ENCODE assay signal across 22 cellular contexts in the genomic region with DNA sequence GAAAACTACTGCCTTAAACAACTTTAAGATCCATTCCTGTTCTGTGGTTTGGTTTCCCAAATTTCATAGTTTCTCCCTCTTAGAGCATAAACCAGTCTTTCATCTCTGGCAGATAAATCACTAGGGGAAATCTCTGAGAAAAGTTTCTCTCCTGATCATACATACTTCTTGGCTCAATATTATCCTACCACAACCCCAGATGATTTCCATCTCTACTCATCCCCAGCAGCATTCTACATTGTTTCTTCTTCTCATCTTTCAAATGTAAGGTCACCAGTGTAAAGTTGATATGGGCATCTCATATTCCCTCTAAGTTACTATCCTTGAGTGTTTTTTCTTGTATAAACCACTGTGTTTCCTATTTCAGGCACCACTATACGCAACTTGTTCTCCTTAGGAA. TPM values are rescaled to one million over a fixed set of nuclear protein-coding genes. Genes with fewer than 3 reads are reported as not detected.
DNase-seq lines count a peak whose midpoint lies in the region; ATAC-seq, FAIRE-seq and TF ChIP-seq lines count a peak whose summit lies in the region.
"Had no signal": no experiment of that assay in that cellular context is flagged by ENCODE, and none has a peak within 500 bp of the region (broad histone marks: within the 10 kb centered on the region; RNA-seq: fewer than 3 reads in every experiment).

No MANE protein-coding gene starts in this region.

- H3T11ph ChIP-seq in H9 (ENCODE audit: low read length), result no peak overlapping the region

- H3K27me3 ChIP-seq in IMR-90 (ENCODE audit: control insufficient read depth, insufficient read depth, low read length) (no peaks in the 10 kb centered on the region; the same call in 1 of the 2 replicates), K562 (ENCODE audit: control insufficient read depth in 2 of 2, insufficient read depth in 2 of 2, low read length in 2 of 2) (peaks cover 12 to 13% of the 10 kb centered on the region in 2 experiments; a peak in 4 of 5 replicates), H9 (ENCODE audit: insufficient read depth, low read length) (no peaks in the 10 kb centered on the region)
- H3K27me3 ChIP-seq: BLaER1 had no signal

- FAIRE-seq in K562 (lab: Jason Lieb, UNC), result peak; percentile 19
- FAIRE-seq: A204.1, GM12892, H1 had no signal

- H3K79me2 ChIP-seq in K562 (ENCODE audit: control insufficient read depth, insufficient read depth, low read length) (no peaks in the 10 kb centered on the region), H9 (ENCODE audit: insufficient read depth, low read length) (no peaks in the 10 kb centered on the region)

- TF ChIP-seq POLR2A in IMR-90 (IDR thresholded peaks at IDR 0.05; ENCODE audit: low read depth, low read length) (no peak), K562 (conservative IDR thresholded peaks at IDR 0.05) (no peak)

- no peak overlapping the region for H3K4me3 Mint-ChIP-seq in H9
- H3K4me3 Mint-ChIP-seq in activated CD4-positive, alpha-beta T cell treated with anti-CD3 and anti-CD28 coated beads, Interleukin-2, amount 10 ng/mL, durations not matched to agents 24 days and 14 days, result no peak overlapping the region
- H3K4me3 Mint-ChIP-seq: CD14-positive monocyte; CD4-positive, alpha-beta memory T cell had no signal

- H3K27ac Mint-ChIP-seq in H9, result no peak overlapping the region
- H3K27ac Mint-ChIP-seq in activated CD4-positive, alpha-beta T cell treated with anti-CD3 and anti-CD28 coated beads, Interleukin-2, amount 10 ng/mL, durations not matched to agents 24 days and 14 days, result no peak overlapping the region
- H3K27ac Mint-ChIP-seq: CD4-positive, alpha-beta memory T cell had no signal

- H3K9me3 ChIP-seq in IMR-90 (ENCODE audit: control insufficient read depth, insufficient read depth, low read length), result no peaks in the 10 kb centered on the region
- no peaks in the 10 kb centered on the region for H3K9me3 ChIP-seq in K562 (replicated peaks; ENCODE audit: control insufficient read depth, insufficient read depth, low read depth, low read length)
- no peaks in the 10 kb centered on the region for H3K9me3 ChIP-seq in H9 (ENCODE audit: control insufficient read depth, low read depth, low read length)

- H3K4ac ChIP-seq in IMR-90 (ENCODE audit: low read depth, low read length) (no peak overlapping the region), H9 (ENCODE audit: low read depth, low read length) (no peak overlapping the region)

- no peaks in the 10 kb centered on the region for H3K27me3 Mint-ChIP-seq in H9 (ENCODE audit: low read depth)
- no peaks in the 10 kb centered on the region for H3K27me3 Mint-ChIP-seq in activated CD4-positive, alpha-beta T cell treated with anti-CD3 and anti-CD28 coated beads, Interleukin-2, amount 10 ng/mL, durations not matched to agents 24 days and 14 days

- dilution Hi-C loops in IMR-90 (cut with HindIII; ENCODE audit: low sequenced_read_pairs, unreplicated experiment), result no loop called here

- H2BK12ac ChIP-seq in H9 (ENCODE audit: insufficient read length, low read depth, low read length), result no peak overlapping the region

- H3K14ac ChIP-seq in IMR-90 (replicated peaks; ENCODE audit: low read depth, low read length), result no peak overlapping the region
- H3K14ac ChIP-seq in H9 (ENCODE audit: insufficient read depth, low read length), result no peak overlapping the region

- H4K91ac ChIP-seq in IMR-90 (ENCODE audit: insufficient read depth, low read depth, low read length) (no peak overlapping the region), H9 (ENCODE audit: insufficient read length, low read depth, low read length) (no peak overlapping the region)

- no peak overlapping the region for H2AK9ac ChIP-seq in IMR-90 (replicated peaks; ENCODE audit: low read depth, low read length, poor library complexity)

- H2BK15ac ChIP-seq in IMR-90 (ENCODE audit: low read depth, low read length) (no peak overlapping the region), H9 (ENCODE audit: low read depth, low read length) (no peak overlapping the region)

- H3K4me3 ChIP-seq in IMR-90 (ENCODE audit: insufficient read depth, low read depth, low read length) (no peak overlapping the region), K562 (no peak overlapping the region), urinary bladder (ENCODE audit: low read depth, low read length) (no peak overlapping the region)
- H3K4me3 ChIP-seq: BLaER1 had no signal

- WGBS in IMR-90 (ENCODE audit: extremely low coverage in 2 of 2, insufficient read length in 1 of 2), 2 experiments, result no CpG with 5 or more reads among the region's 1 CpG
- 0% methylated on average over 1 of the region's 1 CpG for WGBS in K562 (ENCODE audit: insufficient coverage, low coverage, missing lambda C conversion rate)
- 95% methylated on average over 1 of the region's 1 CpG for WGBS in urinary bladder
- no CpG with 5 or more reads among the region's 1 CpG for WGBS in H9 (ENCODE audit: extremely low coverage, insufficient read length, low lambda C conversion rate)

- H3K4me1 ChIP-seq in IMR-90 (ENCODE audit: control insufficient read depth, insufficient read depth, low read length) (no peaks in the 10 kb centered on the region), K562 (replicated peaks in 1 of 2; ENCODE audit: control insufficient read depth in 2 of 2, insufficient read depth in 2 of 2, low read length in 2 of 2) (no peaks in the 10 kb centered on the region), urinary bladder (ENCODE audit: insufficient read depth) (no peaks in the 10 kb centered on the region), H9 (ENCODE audit: insufficient read depth, low read length) (no peaks in the 10 kb centered on the region; the same call in 1 of the 2 replicates)

- no peak overlapping the region for H2BK120ac ChIP-seq in IMR-90 (ENCODE audit: low read depth, low read length)
- H2BK120ac ChIP-seq in H9 (ENCODE audit: low read depth, low read length, poor library complexity, severe bottlenecking), result no peak overlapping the region

- no peak overlapping the region for H3K23ac ChIP-seq in IMR-90 (ENCODE audit: low read depth, low read length)
- no peak overlapping the region for H3K23ac ChIP-seq in H9 (ENCODE audit: insufficient read length, low read depth, low read length)

- ATAC-seq in IMR-90 (ENCODE audit: low read depth) (peak; percentile 17; the same call in 1 of the 2 replicates), K562 (no peak)

- no peaks in the 10 kb centered on the region for H3K23me2 ChIP-seq in H9 (ENCODE audit: insufficient read length, low read depth, low read length, poor library complexity, severe bottlenecking)

- TF ChIP-seq CTCF in IMR-90 (conservative IDR thresholded peaks at IDR 0.05; ENCODE audit: low read depth, low read length) (no peak), K562 (IDR thresholded peaks at IDR 0.05 in 2 of 3, conservative IDR thresholded peaks at IDR 0.05 in 1 of 3; ENCODE audit: insufficient read depth in 2 of 3, low read depth in 1 of 3, low read length in 3 of 3) (no peak), H9 (conservative IDR thresholded peaks at IDR 0.05) (no peak)

- H2BK20ac ChIP-seq in IMR-90 (ENCODE audit: low read depth, low read length), result no peak overlapping the region
- H2BK20ac ChIP-seq in H9 (ENCODE audit: low read depth, low read length, poor library complexity, severe bottlenecking), result no peak overlapping the region

- in situ Hi-C loops in IMR-90 (cut with MboI; ENCODE audit: low sequenced_read_pairs), result no loop called here
- in situ Hi-C loops in K562 (cut with MboI), result no loop called here

- H2AFZ ChIP-seq in IMR-90 (replicated peaks; ENCODE audit: low read length, poor library complexity) (no peak overlapping the region), K562 (ENCODE audit: low read depth, low read length) (no peak overlapping the region), H9 (ENCODE audit: low read length) (no peak overlapping the region)

- CTCF ChIA-PET in IMR-90 (lab: Yijun Ruan, JAX), result interaction anchor here (2.1 kb wide), 1 partner anchor 1275 kb away, joined by 8 read pairs; no protein-coding TSS in a partner anchor
- CTCF ChIA-PET in K562 (lab: Yijun Ruan, JAX; ENCODE audit: low intra/inter-chr PET ratio), result no interaction called here

- H4K20me1 ChIP-seq in IMR-90 (ENCODE audit: insufficient read depth, low read length) (no peaks in the 10 kb centered on the region), K562 (replicated peaks; ENCODE audit: control insufficient read depth, insufficient read depth, low read length) (no peaks in the 10 kb centered on the region), H9 (ENCODE audit: control insufficient read depth, insufficient read depth, insufficient read length) (no peaks in the 10 kb centered on the region)
- H4K20me1 ChIP-seq: BLaER1 had no signal

- intact Hi-C loops in IMR-90 (cut with micrococcal nuclease) (loop anchor here (10.0 kb wide), 1 partner anchor 842 kb away; no protein-coding TSS in a partner anchor), K562 (cut with micrococcal nuclease) (no loop called here)
- intact Hi-C loops in activated CD4-positive, alpha-beta T cell treated with anti-CD3 and anti-CD28 coated beads, Interleukin-2, amount 10 ng/mL, durations not matched to agents 24 days and 14 days (cut with micrococcal nuclease), result no loop called here

- H3K27ac ChIP-seq in IMR-90 (ENCODE audit: insufficient read depth, low read length), result no peak overlapping the region
- H3K27ac ChIP-seq in K562 (ENCODE audit: extremely low read depth, low read depth, low read length), result no peak overlapping the region
- H3K27ac ChIP-seq in urinary bladder (ENCODE audit: low read depth), result peak overlapping the region; percentile 19
- H3K27ac ChIP-seq in H9 (ENCODE audit: insufficient read length, low read depth, low read length), result no peak overlapping the region
- H3K27ac ChIP-seq: BLaER1, HL-60 had no signal

- H3K79me1 ChIP-seq in IMR-90 (ENCODE audit: low read depth in 1 of 2, low read length in 2 of 2) (no peaks in the 10 kb centered on the region), H9 (ENCODE audit: insufficient read depth, low read depth, low read length, poor library complexity, severe bottlenecking) (no peaks in the 10 kb centered on the region)

- H4K5ac ChIP-seq in IMR-90 (ENCODE audit: low read depth, low read length) (no peak overlapping the region), H9 (ENCODE audit: insufficient read length, low read depth, low read length) (no peak overlapping the region)

- H2BK5ac ChIP-seq in IMR-90 (ENCODE audit: low read depth, low read length, poor library complexity, severe bottlenecking) (no peak overlapping the region), H9 (ENCODE audit: insufficient read length, low read length) (no peak overlapping the region)

- no peaks in the 10 kb centered on the region; the same call in 1 of the 2 replicates for H3K9me1 ChIP-seq in IMR-90 (ENCODE audit: insufficient read depth, low read length)
- H3K9me1 ChIP-seq in K562 (ENCODE audit: control insufficient read depth, insufficient read depth, low read length), result no peaks in the 10 kb centered on the region

- no peak for TF ChIP-seq EP300 in K562 (IDR thresholded peaks at IDR 0.05; ENCODE audit: low read length)

- no peaks in the 10 kb centered on the region for H3K36me3 Mint-ChIP-seq in H9 (ENCODE audit: insufficient read depth in 1 of 3, low read depth in 3 of 3)
- H3K36me3 Mint-ChIP-seq in activated CD4-positive, alpha-beta T cell treated with anti-CD3 and anti-CD28 coated beads, Interleukin-2, amount 10 ng/mL, durations not matched to agents 24 days and 14 days (ENCODE audit: low read depth), result no peaks in the 10 kb centered on the region
- H3K36me3 Mint-ChIP-seq: CD14-positive monocyte; CD4-positive, alpha-beta memory T cell had no signal

- H4K8ac ChIP-seq in IMR-90 (ENCODE audit: low read depth in 2 of 2, low read length in 2 of 2), result no peak overlapping the region
- no peak overlapping the region for H4K8ac ChIP-seq in H9 (replicated peaks; ENCODE audit: insufficient read length, low read depth, low read length)

- H3K36me3 ChIP-seq in IMR-90 (ENCODE audit: control insufficient read depth, insufficient read depth, low read length) (no peaks in the 10 kb centered on the region), K562 (ENCODE audit: control insufficient read depth, insufficient read depth, low read length) (no peaks in the 10 kb centered on the region), urinary bladder (ENCODE audit: insufficient read depth) (no peaks in the 10 kb centered on the region)
- H3K36me3 ChIP-seq: BLaER1 had no signal

- DNase-seq in IMR-90 (peak; percentile 6), K562 (ENCODE audit: extremely low read depth in 1 of 4, low spot score in 3 of 4) (no peak), left kidney (ENCODE audit: low read depth, low spot score) (peak; percentile 17), NCI-H2227 treated with DMSO at 0.1 percent for 48 hours (lab: John Stamatoyannopoulos, UW) (no peak), H9 (no peak)
- no peak for DNase-seq in activated CD4-positive, alpha-beta T cell treated with anti-CD3 and anti-CD28 coated beads, Interleukin-2, amount 10 ng/mL, durations not matched to agents 24 days and 14 days
- DNase-seq: ACHN; CD4-positive, alpha-beta memory T cell; DMS153; DMS79; GDM1; HCEC 1CT; KBM-7 had no signal

- no peak overlapping the region for H3K9ac ChIP-seq in IMR-90 (ENCODE audit: low read depth, low read length)
- no peak overlapping the region for H3K9ac ChIP-seq in K562 (ENCODE audit: insufficient read depth in 1 of 2, low read depth in 2 of 2, low read length in 2 of 2)
- H3K9ac ChIP-seq in H9 (ENCODE audit: extremely low read depth, insufficient read length, low read length), result no peak overlapping the region
- H3K9ac ChIP-seq: BLaER1 had no signal

- H2AK5ac ChIP-seq in IMR-90 (ENCODE audit: low read depth, low read length), result no peak overlapping the region
- H2AK5ac ChIP-seq in H9 (ENCODE audit: insufficient read length, low read length), result no peak overlapping the region

- no peak overlapping the region for H3K56ac ChIP-seq in IMR-90 (ENCODE audit: extremely low read depth, insufficient read depth, low read length)
- no peak overlapping the region for H3K56ac ChIP-seq in H9 (ENCODE audit: insufficient read length, low read depth, low read length)

- POLR2A ChIA-PET in IMR-90 (lab: Charles Lee; ENCODE audit: unreplicated experiment) (no interaction called here), K562 (lab: Yijun Ruan, JAX) (no interaction called here)

- TF ChIP-seq RAD21 in IMR-90 (IDR thresholded peaks at IDR 0.05; ENCODE audit: low read length), result no peak
- TF ChIP-seq RAD21 in K562 (CRISPR knock-in tag; conservative IDR thresholded peaks at IDR 0.05 in 1 of 2, IDR thresholded peaks at IDR 0.05 in 1 of 2), result no peak

- BruUV-seq in IMR-90 (replicated peaks; lab: Mats Ljungman, UMichigan) (no TSS peak), K562 (replicated peaks; lab: Mats Ljungman, UMichigan) (no TSS peak)

- no peaks in the 10 kb centered on the region for H3K9me3 Mint-ChIP-seq in H9
- peaks cover 3% of the 10 kb centered on the region for H3K9me3 Mint-ChIP-seq in activated CD4-positive, alpha-beta T cell treated with anti-CD3 and anti-CD28 coated beads, Interleukin-2, amount 10 ng/mL, durations not matched to agents 24 days and 14 days
- H3K9me3 Mint-ChIP-seq: CD4-positive, alpha-beta memory T cell had no signal

- no peak overlapping the region for H3K18ac ChIP-seq in IMR-90 (ENCODE audit: low read depth, low read length)
- no peak overlapping the region for H3K18ac ChIP-seq in H9 (ENCODE audit: insufficient read length, low read depth, low read length)

- H3K4me1 Mint-ChIP-seq in H9, result no peaks in the 10 kb centered on the region
- no peaks in the 10 kb centered on the region for H3K4me1 Mint-ChIP-seq in activated CD4-positive, alpha-beta T cell treated with anti-CD3 and anti-CD28 coated beads, Interleukin-2, amount 10 ng/mL, durations not matched to agents 24 days and 14 days
- H3K4me1 Mint-ChIP-seq: CD14-positive monocyte; CD4-positive, alpha-beta memory T cell had no signal

- no peak overlapping the region for H3K4me2 ChIP-seq in IMR-90 (ENCODE audit: low read depth, low read length)
- no peak overlapping the region for H3K4me2 ChIP-seq in K562 (ENCODE audit: insufficient read depth, low read length)
- no peak overlapping the region for H3K4me2 ChIP-seq in H9 (ENCODE audit: insufficient read depth, insufficient read length, low read length)
- H3K4me2 ChIP-seq: BLaER1 had no signal

RNA-seq across cellular contexts. Expression of a gene that starts 45.9 kb away (rescaled TPM):
- under 0.01 TPM in 1 of 2 replicates, not detected in the other for total RNA-seq in IMR-90 (2012; rRNA removed)
- not detected in 2 replicates for polyA plus RNA-seq in IMR-90 (2012; rRNA removed)
- not detected in 2 replicates for polyA plus RNA-seq in IMR-90 (2012; cell fraction: cytosol; rRNA removed)
- polyA plus RNA-seq in IMR-90 (2012; cell fraction: nucleus; rRNA removed; ENCODE audit: low replicate concordance), result 0.05 TPM in 1 of 2 replicates, not detected in the other
- total RNA-seq in K562 (2011; cell fraction: chromatin; rRNA removed; ENCODE audit: low replicate concordance), result not detected in 2 replicates
- total RNA-seq in K562 (2011; cell fraction: nucleolus; rRNA removed), result not detected in 2 replicates
- total RNA-seq in K562 (2011; cell fraction: nucleoplasm; rRNA removed), result not detected in 2 replicates
- total RNA-seq in K562 (2014; rRNA removed), result not detected in 2 replicates
- total RNA-seq in K562 (2014; rRNA removed; fragmentation: Illumina TruSeq; extraction: Trizol), result not detected in 2 replicates
- not detected in 2 replicates for total RNA-seq in K562 (2015; rRNA removed; fragmentation: Illumina TruSeq; extraction: Trizol)
- not detected in 2 replicates for total RNA-seq in K562 (2021)
- polyA plus RNA-seq in K562 (2011; rRNA removed), result not detected in 2 replicates
- not detected in 2 replicates for polyA plus RNA-seq in K562 (2011; cell fraction: cytosol; rRNA removed)
- not detected in 2 replicates for polyA plus RNA-seq in K562 (2011; cell fraction: nucleus; rRNA removed)
- not detected in 2 replicates for polyA plus RNA-seq in K562 (2012)
- polyA plus RNA-seq in K562 (2014; fragmentation: Illumina TruSeq; extraction: Trizol), result not detected in 2 replicates
- polyA plus RNA-seq in K562 (2014; fragmentation: Nextera tagmentation; extraction: Ambion mirVana), result under 1 TPM in 1 of 2 experiments, not detected in 1; 0.03 TPM
- not detected in 2 replicates for polyA plus RNA-seq in K562 (2014; rRNA removed)
- polyA minus RNA-seq in K562 (2011; rRNA and poly(A)+ RNA removed), result not detected in 2 replicates
- not detected in 2 replicates for polyA minus RNA-seq in K562 (2011; cell fraction: cytosol; rRNA and poly(A)+ RNA removed)
- not detected in 2 replicates for polyA minus RNA-seq in K562 (2011; cell fraction: nucleus; rRNA and poly(A)+ RNA removed)
- 0.37 TPM for total RNA-seq in urinary bladder
- 0.13 TPM for polyA plus RNA-seq in urinary bladder
- total RNA-seq in H9 (2021), result not detected in 2 replicates
- total RNA-seq in activated CD4-positive, alpha-beta T cell treated with anti-CD3 and anti-CD28 coated beads, Interleukin-2, amount 10 ng/mL, durations not matched to agents 24 days and 14 days, result not detected in 2 replicates
- total RNA-seq: CD4-positive, alpha-beta memory T cell; Daoy; H1; HT1080 had no signal
- polyA plus RNA-seq: CD14-positive monocyte, H1 had no signal

Comparison
In these comparisons a context has a peak if more than half of its experiments do, and no peak if none do; other contexts are left out.
1. DNase-seq: peak in IMR-90 (single experiment) and left kidney (single experiment); none in K562 (0 of 4), NCI-H2227 treated with DMSO at 0.1 percent for 48 hours (single experiment), H9 (single experiment) and activated CD4-positive, alpha-beta T cell treated with anti-CD3 and anti-CD28 coated beads, Interleukin-2, amount 10 ng/mL, durations not matched to agents 24 days and 14 days (single experiment).